1 cellular context compared by ENCODE assay signal in genomic region chr10:62961951-62962523, GRCh38.
TF ChIP-seq lines count a peak whose summit lies in the region.

No MANE protein-coding gene starts in this region.

TF ChIP-seq in GM12878, 131 proteins besides CTCF, POLR2A, EP300 and RAD21:
- no peak for TF ChIP-seq NR2C2 (IDR thresholded peaks at IDR 0.05; ENCODE audit: borderline replicate concordance, control insufficient read depth, insufficient read length, low read depth)
- no peak for TF ChIP-seq ATF3 (IDR thresholded peaks at IDR 0.05; ENCODE audit: borderline replicate concordance, extremely low read depth, low read depth, low read length)
- no peak for TF ChIP-seq BRCA1 (IDR thresholded peaks at IDR 0.05; ENCODE audit: low read depth, low read length)
- TF ChIP-seq ZBTB33 (IDR thresholded peaks at IDR 0.05), result no peak
- no peak for TF ChIP-seq REST (IDR thresholded peaks at IDR 0.05; ENCODE audit: low read depth, low read length)
- no peak for TF ChIP-seq ZNF274 (IDR thresholded peaks at IDR 0.05; ENCODE audit: insufficient read depth, insufficient read length)
- TF ChIP-seq HDGF (IDR thresholded peaks at IDR 0.05), result no peak
- no peak for TF ChIP-seq MEF2B (IDR thresholded peaks at IDR 0.05; ENCODE audit: partially characterized antibody, poor library complexity, severe bottlenecking)
- no peak for TF ChIP-seq NR2F1 (conservative IDR thresholded peaks at IDR 0.05)
- TF ChIP-seq SREBF2 (IDR thresholded peaks at IDR 0.05; ENCODE audit: low read length), result no peak
- TF ChIP-seq TCF7 (IDR thresholded peaks at IDR 0.05; ENCODE audit: borderline replicate concordance), result no peak
- TF ChIP-seq CBX5 (IDR thresholded peaks at IDR 0.05; ENCODE audit: low read depth), result no peak
- no peak for TF ChIP-seq ZNF622 (IDR thresholded peaks at IDR 0.05)
- no peak for TF ChIP-seq RBBP5 (conservative IDR thresholded peaks at IDR 0.05)
- TF ChIP-seq CHD1 (IDR thresholded peaks at IDR 0.05; ENCODE audit: low read depth, low read length), result no peak
- TF ChIP-seq GATAD2B (conservative IDR thresholded peaks at IDR 0.05; ENCODE audit: low read depth), result no peak
